In the genomic region with DNA sequence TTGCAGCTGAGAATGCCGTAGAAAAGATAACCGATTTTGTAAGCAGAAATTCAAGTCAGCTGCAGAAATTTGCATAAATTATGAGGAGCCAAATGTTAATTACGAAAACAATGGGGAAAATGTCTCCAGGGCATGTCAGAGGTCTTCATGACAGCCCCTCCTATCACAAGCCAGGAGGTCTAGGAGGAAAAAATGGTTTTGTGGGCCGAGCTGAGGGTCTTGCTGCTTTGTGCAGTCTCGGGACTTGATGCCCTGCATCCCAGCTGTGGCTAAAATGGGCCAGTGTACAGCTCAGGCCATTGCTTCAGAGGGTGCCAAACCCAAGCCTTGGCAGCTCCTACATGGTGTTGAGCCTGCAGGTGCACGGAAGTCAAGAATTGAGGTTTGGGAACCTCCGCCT, we compare ENCODE assay signal across 11 cellular contexts.
"Had no signal": no experiment of that assay in that cellular context is flagged by ENCODE, and none has a peak within 500 bp of the region (broad histone marks: within the 10 kb centered on the region; RNA-seq: fewer than 3 reads in every experiment).

No MANE protein-coding gene starts in this region.

- H3K36me3 ChIP-seq: HAP-1 had no signal

- H3K4me3 ChIP-seq: GM23248, GM23338, HAP-1 had no signal

- DNase-seq: GM23248, GOT3, H7, H9, HCEC 1CT, HFFc6 had no signal

- ATAC-seq: GM23338, HCT116 had no signal

- H3K4me3 Mint-ChIP-seq: GM23338, H9, HFFc6 had no signal

- H3K4me1 ChIP-seq: HAP-1 had no signal

- FAIRE-seq: H1, H54 had no signal

- H3K27ac Mint-ChIP-seq: GM23338, H9, HFFc6 had no signal

- H3K27ac ChIP-seq: GM23248 had no signal

- H3K4me2 ChIP-seq: GM23338 had no signal

- H3K4me1 Mint-ChIP-seq: GM23338, H9 had no signal

- H3K9me3 ChIP-seq: HAP-1 had no signal
